In the genomic region with DNA sequence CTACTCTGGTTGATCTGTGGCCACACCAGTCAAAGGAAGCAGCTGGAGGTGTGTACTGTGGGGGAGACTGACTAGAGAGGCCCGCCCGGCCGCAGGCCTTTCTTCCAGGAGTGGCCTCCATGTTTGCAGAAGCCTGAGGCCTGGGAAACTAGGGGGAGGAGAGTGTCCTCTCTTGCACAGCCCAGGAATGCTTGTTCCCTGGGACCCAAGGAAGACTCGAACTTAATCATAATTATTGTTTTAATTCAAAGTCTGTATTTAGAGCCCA, we compare ENCODE assay signal across 21 cellular contexts. TPM values are rescaled to one million over a fixed set of nuclear protein-coding genes. Genes with fewer than 3 reads are reported as not detected.
A peak's percentile ranks its signal among the peaks of the same experiment; 100 is the strongest.
DNase-seq lines count a peak whose midpoint lies in the region; ATAC-seq, FAIRE-seq and TF ChIP-seq lines count a peak whose summit lies in the region.
"Had no signal": no experiment of that assay in that cellular context is flagged by ENCODE, and none has a peak within 500 bp of the region (broad histone marks: within the 10 kb centered on the region; RNA-seq: fewer than 3 reads in every experiment).

No MANE protein-coding gene starts in this region.

- no peak for TF ChIP-seq EP300 in HepG2 (IDR thresholded peaks at IDR 0.05; ENCODE audit: low read depth in 2 of 2, low read length in 2 of 2)
- TF ChIP-seq EP300 in HepG2 (CRISPR knock-in tag; IDR thresholded peaks at IDR 0.05; ENCODE audit: borderline replicate concordance) = no peak

- TF ChIP-seq POLR2A in HepG2 (IDR thresholded peaks at IDR 0.05; ENCODE audit: insufficient read depth in 1 of 2, low read depth in 2 of 2, low read length in 2 of 2) (no peak), right lobe of liver (IDR thresholded peaks at IDR 0.05) (no peak)

- H3K9ac ChIP-seq in HepG2 (ENCODE audit: insufficient read depth, low read depth, low read length) = no peak overlapping the region
- H3K9ac ChIP-seq in OCI-LY3 (ENCODE audit: low read length) = no peak overlapping the region
- H3K9ac ChIP-seq in keratinocyte (ENCODE audit: control insufficient read depth, extremely low read depth, insufficient read depth, low read length) = no peak overlapping the region
- H3K9ac ChIP-seq: SK-N-SH had no signal

- DNase-seq in HepG2 (ENCODE audit: low spot score) (no peak), right lobe of liver (no peak), keratinocyte (ENCODE audit: low read depth, low spot score) (no peak), left ventricle myocardium inferior (no peak), cerebellar cortex (ENCODE audit: low spot score) (no peak), NCI-H2029 (lab: John Stamatoyannopoulos, UW) (no peak), left lobe of liver (ENCODE audit: low spot score) (no peak)
- DNase-seq: AML-193; CD4-positive, CD25-positive, alpha-beta regulatory T cell; COR-L47; DMS 273 treated with DMSO at 0.1 percent for 48 hours; DND-41; NCI-H2081; NCI-H446 treated with DMSO at 0.1 percent for 48 hours; RPMI8226; SHP77 treated with DMSO at 0.1 percent for 48 hours; SK-N-SH had no signal

- WGBS in HepG2 (ENCODE audit: low lambda C conversion rate) = 0% methylated on average over 1 of the region's 4 CpGs
- WGBS in right lobe of liver (ENCODE audit: insufficient coverage, low coverage, low lambda C conversion rate, missing lambda C conversion rate) = 80% methylated on average over 1 of the region's 4 CpGs

- dilution Hi-C loops in keratinocyte (cut with MboI; ENCODE audit: extremely low pct_ligation_motif_present, low sequenced_read_pairs) = no loop called here

- H3K9me1 ChIP-seq in keratinocyte (ENCODE audit: control insufficient read depth, extremely low read depth, insufficient read depth, low read length) = no peaks in the 10 kb centered on the region

- H3K4me3 ChIP-seq in HepG2 (replicated peaks in 1 of 3; ENCODE audit: insufficient read depth in 1 of 3, low read depth in 2 of 3, low read length in 3 of 3) = no peak overlapping the region
- H3K4me3 ChIP-seq in right lobe of liver = no peak overlapping the region
- no peak overlapping the region for H3K4me3 ChIP-seq in OCI-LY3 (ENCODE audit: low read length)
- no peak overlapping the region for H3K4me3 ChIP-seq in keratinocyte (ENCODE audit: control insufficient read depth in 2 of 3, extremely low read depth in 1 of 3, insufficient read depth in 2 of 3, low read depth in 1 of 3, low read length in 3 of 3)
- no peak overlapping the region for H3K4me3 ChIP-seq in left ventricle myocardium inferior

- intact Hi-C loops in HepG2 (cut with micrococcal nuclease; ENCODE audit: unreplicated experiment) = no loop called here
- intact Hi-C loops in right lobe of liver (cut with DNase I) = no loop called here
- intact Hi-C loops in left ventricle myocardium inferior (cut with micrococcal nuclease) = no loop called here

- H2AFZ ChIP-seq in HepG2 (ENCODE audit: low read length) (no peak overlapping the region), OCI-LY3 (ENCODE audit: low read depth, low read length) (0 out of 2 replicates have a peak overlapping the region, but pooled peaks have one; percentile 9), keratinocyte (ENCODE audit: control insufficient read depth, low read length) (no peak overlapping the region)

- H4K20me1 ChIP-seq in HepG2 (ENCODE audit: insufficient read depth, low read length) (no peaks in the 10 kb centered on the region), OCI-LY3 (ENCODE audit: insufficient read depth, low read length) (no peaks in the 10 kb centered on the region), keratinocyte (ENCODE audit: control insufficient read depth, extremely low read depth, insufficient read depth, low read length) (no peaks in the 10 kb centered on the region)

- TF ChIP-seq CTCF in HepG2 (CRISPR knock-in tag; IDR thresholded peaks at IDR 0.05) = no peak
- no peak for TF ChIP-seq CTCF in right lobe of liver (IDR thresholded peaks at IDR 0.05)
- no peak for TF ChIP-seq CTCF in OCI-LY3 (IDR thresholded peaks at IDR 0.05; ENCODE audit: low read depth, low read length)
- no peak for TF ChIP-seq CTCF in keratinocyte (optimal IDR thresholded peaks at IDR 0.05 in 1 of 3, IDR thresholded peaks at IDR 0.05 in 1 of 3, conservative IDR thresholded peaks at IDR 0.05 in 1 of 3; ENCODE audit: extremely low read depth in 1 of 3, insufficient read depth in 2 of 3, low read length in 3 of 3)
- TF ChIP-seq CTCF in left ventricle myocardium inferior (IDR thresholded peaks at IDR 0.05; ENCODE audit: borderline replicate concordance) = no peak

- H3K9me3 ChIP-seq in HepG2 (ENCODE audit: low read length) (no peaks in the 10 kb centered on the region), right lobe of liver (no peaks in the 10 kb centered on the region), OCI-LY3 (ENCODE audit: insufficient read depth, low read length) (no peaks in the 10 kb centered on the region), keratinocyte (ENCODE audit: control insufficient read depth, low read depth, low read length) (no peaks in the 10 kb centered on the region), left ventricle myocardium inferior (replicated peaks) (no peaks in the 10 kb centered on the region)
- H3K9me3 ChIP-seq: SK-N-SH had no signal

- POLR2A ChIA-PET in HepG2 (lab: Yijun Ruan, JAX) = no interaction called here

- no peak for TF ChIP-seq RAD21 in HepG2 (CRISPR knock-in tag; IDR thresholded peaks at IDR 0.05)

- H3K79me2 ChIP-seq in HepG2 (ENCODE audit: insufficient read depth, low read length) (no peaks in the 10 kb centered on the region), OCI-LY3 (ENCODE audit: low read length) (no peaks in the 10 kb centered on the region), keratinocyte (ENCODE audit: control insufficient read depth, insufficient read depth, low read length) (no peaks in the 10 kb centered on the region)

- H3K27me3 ChIP-seq in HepG2 (ENCODE audit: control insufficient read depth in 1 of 2, insufficient read depth in 2 of 2, low read length in 2 of 2) (peaks cover 3 to 47% of the 10 kb centered on the region in 2 experiments; a peak in 3 of 5 replicates), right lobe of liver (no peaks in the 10 kb centered on the region), OCI-LY3 (ENCODE audit: low read depth, low read length) (peaks cover 47% of the 10 kb centered on the region), keratinocyte (ENCODE audit: control insufficient read depth, extremely low read depth, insufficient read depth, low read length) (peaks cover 6% of the 10 kb centered on the region), left ventricle myocardium inferior (ENCODE audit: low read depth) (peaks cover 62% of the 10 kb centered on the region)

- H3K4me2 ChIP-seq in HepG2 (ENCODE audit: low read depth, low read length) (no peak overlapping the region), OCI-LY3 (ENCODE audit: low read length) (peak overlapping the region; percentile 70), keratinocyte (ENCODE audit: control insufficient read depth, extremely low read depth, insufficient read depth, low read depth, low read length) (peak overlapping the region; percentile 44)
- H3K4me2 ChIP-seq: SK-N-SH had no signal

- CTCF ChIA-PET in HepG2 (lab: Yijun Ruan, JAX; ENCODE audit: low intra/inter-chr PET ratio, low total read pairs) = no interaction called here

- BruUV-seq in HepG2 (replicated peaks; lab: Mats Ljungman, UMichigan) = no TSS peak

- H3K36me3 ChIP-seq in HepG2 (replicated peaks in 1 of 2; ENCODE audit: control insufficient read depth in 1 of 2, insufficient read depth in 2 of 2, low read length in 2 of 2) (no peaks in the 10 kb centered on the region), right lobe of liver (no peaks in the 10 kb centered on the region), OCI-LY3 (replicated peaks; ENCODE audit: low read depth, low read length) (no peaks in the 10 kb centered on the region), keratinocyte (ENCODE audit: control insufficient read depth in 2 of 2, extremely low read depth in 1 of 2, insufficient read depth in 2 of 2, low read length in 2 of 2) (no peaks in the 10 kb centered on the region), left ventricle myocardium inferior (no peaks in the 10 kb centered on the region)

- peak; percentile 20; the same call in 2 of the 3 replicates for ATAC-seq in HepG2
- ATAC-seq in right lobe of liver = no peak
- no peak for ATAC-seq in left lobe of liver

- H3K4me1 ChIP-seq in HepG2 (ENCODE audit: insufficient read depth, low read length) = peaks cover 8% of the 10 kb centered on the region; the same call in 1 of the 2 replicates
- H3K4me1 ChIP-seq in right lobe of liver = no peaks in the 10 kb centered on the region
- peaks cover 16% of the 10 kb centered on the region for H3K4me1 ChIP-seq in OCI-LY3 (ENCODE audit: low read length)
- H3K4me1 ChIP-seq in keratinocyte (ENCODE audit: control insufficient read depth, extremely low read depth, insufficient read depth, low read length) = peaks cover 11% of the 10 kb centered on the region
- H3K4me1 ChIP-seq in left ventricle myocardium inferior = no peaks in the 10 kb centered on the region

- in situ Hi-C loops in HepG2 (cut with HindIII; ENCODE audit: extremely low pct_ligation_motif_present, low pct_unique_long_range_greater_than_20kb) = no loop called here

- FAIRE-seq in HepG2 (lab: Jason Lieb, UNC) = no peak
- no peak for FAIRE-seq in keratinocyte (lab: Jason Lieb, UNC)
- FAIRE-seq: G401.6, GM19239 had no signal

- H3K27ac ChIP-seq in HepG2 (ENCODE audit: extremely low read length, insufficient read depth, low read length) = no peak overlapping the region
- H3K27ac ChIP-seq in right lobe of liver = no peak overlapping the region
- no peak overlapping the region for H3K27ac ChIP-seq in OCI-LY3 (ENCODE audit: low read length)
- H3K27ac ChIP-seq in keratinocyte (ENCODE audit: control insufficient read depth, insufficient read depth, low read length) = no peak overlapping the region
- H3K27ac ChIP-seq in left ventricle myocardium inferior (replicated peaks) = no peak overlapping the region
- H3K27ac ChIP-seq: 22Rv1 had no signal

RNA-seq across cellular contexts. Expression of a gene that starts 23.1 kb away (rescaled TPM):
- total RNA-seq in HepG2 (2016; rRNA removed; fragmentation: Illumina TruSeq; extraction: Trizol) (not detected in 2 replicates), right lobe of liver (not detected), left ventricle myocardium inferior (not detected), left lobe of liver (not detected)
- total RNA-seq in HepG2 (2016; cell fraction: cytosol; rRNA removed; fragmentation: Illumina TruSeq; extraction: Trizol; ENCODE audit: low read depth) = not detected in 2 replicates
- not detected in 2 replicates for total RNA-seq in HepG2 (2016; cell fraction: insoluble cytoplasmic fraction; rRNA removed; fragmentation: Illumina TruSeq; extraction: Trizol)
- not detected in 2 replicates for total RNA-seq in HepG2 (2016; cell fraction: membrane; rRNA removed; fragmentation: Illumina TruSeq; extraction: Trizol)
- not detected in 2 replicates for total RNA-seq in HepG2 (2016; cell fraction: nucleus; rRNA removed; fragmentation: Illumina TruSeq; extraction: Trizol)
- polyA plus RNA-seq in HepG2 (2011; rRNA removed) (0.01 TPM in 1 of 2 replicates, not detected in the other), keratinocyte (not detected in 3 replicates)
- not detected in 2 replicates for polyA plus RNA-seq in HepG2 (2011; cell fraction: cytosol; rRNA removed)
- polyA plus RNA-seq in HepG2 (2011; cell fraction: nucleus; rRNA removed) = 0.03 TPM in 1 of 2 replicates, not detected in the other
- not detected in 2 replicates for polyA plus RNA-seq in HepG2 (2012)
- not detected in 2 replicates for polyA plus RNA-seq in HepG2 (2016; cell fraction: cytosol; fragmentation: Illumina TruSeq; extraction: Trizol; ENCODE audit: low read depth)
- not detected in 2 replicates for polyA plus RNA-seq in HepG2 (2016; cell fraction: insoluble cytoplasmic fraction; fragmentation: Illumina TruSeq; extraction: Trizol; ENCODE audit: low read depth)
- not detected in 2 replicates for polyA plus RNA-seq in HepG2 (2016; cell fraction: membrane; fragmentation: Illumina TruSeq; extraction: Trizol; ENCODE audit: low read depth)
- polyA plus RNA-seq in HepG2 (2016; cell fraction: nucleus; fragmentation: Illumina TruSeq; extraction: Trizol; ENCODE audit: insufficient read depth, low read depth) = not detected in 2 replicates
- 0.16 TPM in 1 of 2 replicates, not detected in the other for polyA minus RNA-seq in HepG2 (2011; rRNA and poly(A)+ RNA removed; ENCODE audit: low replicate concordance)
- not detected in 2 replicates for polyA minus RNA-seq in HepG2 (2011; cell fraction: cytosol; rRNA and poly(A)+ RNA removed)
- polyA minus RNA-seq in HepG2 (2011; cell fraction: nucleus; rRNA and poly(A)+ RNA removed) = not detected in 2 replicates
- polyA plus RNA-seq in keratinocyte (2011; ENCODE audit: low read depth) = not detected
- polyA plus RNA-seq in keratinocyte (2011; cell fraction: cytosol; rRNA removed) = not detected in 2 replicates
- polyA plus RNA-seq in keratinocyte (2011; cell fraction: nucleus; rRNA removed) = not detected in 2 replicates
- 0.20 TPM in 1 of 2 replicates, not detected in the other for polyA plus RNA-seq in keratinocyte (2012; ENCODE audit: low replicate concordance)
- polyA minus RNA-seq in keratinocyte = not detected in 3 replicates
- polyA minus RNA-seq in keratinocyte (2011; cell fraction: cytosol; rRNA and poly(A)+ RNA removed) = not detected
- polyA minus RNA-seq in keratinocyte (2011; cell fraction: nucleus; rRNA and poly(A)+ RNA removed) = not detected in 2 replicates
- total RNA-seq: CD4-positive, CD25-positive, alpha-beta regulatory T cell had no signal
- polyA plus RNA-seq: CD4-positive, CD25-positive, alpha-beta regulatory T cell; SK-N-SH had no signal

RNA-seq across cellular contexts. Expression of a gene that starts 43.7 kb away (rescaled TPM):
- total RNA-seq in HepG2 (2016; rRNA removed; fragmentation: Illumina TruSeq; extraction: Trizol) (not detected in 2 replicates), right lobe of liver (not detected), left ventricle myocardium inferior (not detected), left lobe of liver (not detected)
- not detected in 2 replicates for total RNA-seq in HepG2 (2016; cell fraction: cytosol; rRNA removed; fragmentation: Illumina TruSeq; extraction: Trizol; ENCODE audit: low read depth)
- not detected in 2 replicates for total RNA-seq in HepG2 (2016; cell fraction: insoluble cytoplasmic fraction; rRNA removed; fragmentation: Illumina TruSeq; extraction: Trizol)
- total RNA-seq in HepG2 (2016; cell fraction: membrane; rRNA removed; fragmentation: Illumina TruSeq; extraction: Trizol) = not detected in 2 replicates
- total RNA-seq in HepG2 (2016; cell fraction: nucleus; rRNA removed; fragmentation: Illumina TruSeq; extraction: Trizol) = not detected in 2 replicates
- polyA plus RNA-seq in HepG2 (2011; rRNA removed) (not detected in 2 replicates), keratinocyte (0.14 to 0.32 TPM (median 0.20 TPM) in 3 replicates)
- 0.04 TPM in 1 of 2 replicates, not detected in the other for polyA plus RNA-seq in HepG2 (2011; cell fraction: cytosol; rRNA removed)
- polyA plus RNA-seq in HepG2 (2011; cell fraction: nucleus; rRNA removed) = not detected in 2 replicates
- 0.05 TPM in 1 of 2 replicates, not detected in the other for polyA plus RNA-seq in HepG2 (2012)
- not detected in 2 replicates for polyA plus RNA-seq in HepG2 (2016; cell fraction: cytosol; fragmentation: Illumina TruSeq; extraction: Trizol; ENCODE audit: low read depth)
- polyA plus RNA-seq in HepG2 (2016; cell fraction: insoluble cytoplasmic fraction; fragmentation: Illumina TruSeq; extraction: Trizol; ENCODE audit: low read depth) = not detected in 2 replicates
- polyA plus RNA-seq in HepG2 (2016; cell fraction: membrane; fragmentation: Illumina TruSeq; extraction: Trizol; ENCODE audit: low read depth) = not detected in 2 replicates
- not detected in 2 replicates for polyA plus RNA-seq in HepG2 (2016; cell fraction: nucleus; fragmentation: Illumina TruSeq; extraction: Trizol; ENCODE audit: insufficient read depth, low read depth)
- polyA minus RNA-seq in HepG2 (2011; rRNA and poly(A)+ RNA removed; ENCODE audit: low replicate concordance) = 2.7 TPM in 1 of 2 replicates, not detected in the other
- not detected in 2 replicates for polyA minus RNA-seq in HepG2 (2011; cell fraction: cytosol; rRNA and poly(A)+ RNA removed)
- polyA minus RNA-seq in HepG2 (2011; cell fraction: nucleus; rRNA and poly(A)+ RNA removed) = not detected in 2 replicates
- polyA plus RNA-seq in keratinocyte (2011; ENCODE audit: low read depth) = 4.5 TPM
- polyA plus RNA-seq in keratinocyte (2011; cell fraction: cytosol; rRNA removed) = 0.12 and 0.29 TPM in 2 replicates
- 0.56 TPM in 2 replicates for polyA plus RNA-seq in keratinocyte (2011; cell fraction: nucleus; rRNA removed)
- 0.10 and 10.0 TPM in 2 replicates for polyA plus RNA-seq in keratinocyte (2012; ENCODE audit: low replicate concordance)
- polyA minus RNA-seq in keratinocyte = 0.35 to 1.5 TPM (median 0.43 TPM) in 3 replicates
- not detected for polyA minus RNA-seq in keratinocyte (2011; cell fraction: cytosol; rRNA and poly(A)+ RNA removed)
- 0.31 and 0.32 TPM in 2 replicates for polyA minus RNA-seq in keratinocyte (2011; cell fraction: nucleus; rRNA and poly(A)+ RNA removed)
- polyA plus RNA-seq: CD4-positive, CD25-positive, alpha-beta regulatory T cell; SK-N-SH had no signal
